ENCODE assay signal across 19 cellular contexts in genomic region chr10:20202337-20202736, GRCh38.
A peak's percentile ranks its signal among the peaks of the same experiment; 100 is the strongest.
DNase-seq lines count a peak whose midpoint lies in the region; ATAC-seq, FAIRE-seq and TF ChIP-seq lines count a peak whose summit lies in the region.
"Had no signal": no experiment of that assay in that cellular context is flagged by ENCODE, and none has a peak within 500 bp of the region (broad histone marks: within the 10 kb centered on the region; RNA-seq: fewer than 3 reads in every experiment).

No MANE protein-coding gene starts in this region.

- no peak for FAIRE-seq in D721Med (lab: Jason Lieb, UNC)
- FAIRE-seq: G401.6 had no signal

- no peak for ATAC-seq in WTC11
- peak in 2 of 3 donors; percentile 46 to 76 for ATAC-seq in natural killer cell
- ATAC-seq in omental fat pad (ENCODE audit: low FRiP score): no peak

- DNase-seq in MM.1S: peak; percentile 84
- peak; percentile 82 for DNase-seq in NOMO-1 treated with DMSO at 0.1 percent for 48 hours (lab: John Stamatoyannopoulos, UW; ENCODE audit: unreplicated experiment)
- DNase-seq in WTC11 (ENCODE audit: low spot score): no peak
- DNase-seq in natural killer cell: no peak
- no peak for DNase-seq in omental fat pad (ENCODE audit: low spot score)
- no peak for DNase-seq in NCI-H1092 treated with DMSO at 0.1 percent for 48 hours (lab: John Stamatoyannopoulos, UW)
- no peak for DNase-seq in lower leg skin (ENCODE audit: low spot score in 2 of 2)
- DNase-seq in D721Med (ENCODE audit: insufficient read length, low spot score): no peak
- DNase-seq: CD8-positive, alpha-beta memory T cell; DND-41; H9; KBM-7; NCI-H1417; NCI-H1930; NCI-H2171 treated with DMSO at 0.1 percent for 48 hours; NCI-H774; SHP77 treated with DMSO at 0.1 percent for 48 hours; T-helper 2 cell had no signal

- no peaks in the 10 kb centered on the region for H3K79me2 ChIP-seq in MM.1S (ENCODE audit: low read length)

- H3K27ac ChIP-seq in MM.1S (ENCODE audit: low read length): no peak overlapping the region

- no peak overlapping the region for H2AFZ ChIP-seq in MM.1S (ENCODE audit: low read length)

- intact Hi-C loops in natural killer cell (cut with micrococcal nuclease): no loop called here
- intact Hi-C loops in lower leg skin (cut with DNase I; ENCODE audit: low total_unique reads): no loop called here

- H3K4me1 Mint-ChIP-seq in WTC11 (peaks cover 16% of the 10 kb centered on the region), natural killer cell (peaks cover 40 to 45% of the 10 kb centered on the region in 2 donors)
- H3K4me1 Mint-ChIP-seq: CD8-positive, alpha-beta memory T cell had no signal

- POLR2A ChIA-PET in WTC11 (lab: Charles Lee): no interaction called here

- no peaks in the 10 kb centered on the region for H3K9me3 ChIP-seq in MM.1S (replicated peaks; ENCODE audit: insufficient read depth, low read length)

- H3K27me3 Mint-ChIP-seq in WTC11 (ENCODE audit: low read depth) (no peaks in the 10 kb centered on the region), natural killer cell (ENCODE audit: low read depth in 2 of 2) (no peaks in the 10 kb centered on the region)
- H3K27me3 Mint-ChIP-seq: CD8-positive, alpha-beta memory T cell had no signal

- CTCF ChIA-PET in WTC11 (lab: Charles Lee): no interaction called here

- no peak overlapping the region for H3K4me3 ChIP-seq in MM.1S (ENCODE audit: low read length)
- no peak overlapping the region for H3K4me3 ChIP-seq in lower leg skin (ENCODE audit: low read depth, poor library complexity, severe bottlenecking)

- H3K4me1 ChIP-seq in MM.1S (ENCODE audit: low read length): peaks cover 6% of the 10 kb centered on the region

- WGBS in lower leg skin, 2 donors: 77 to 84% methylated on average over 4 of the region's 4 CpGs

- no peak overlapping the region for H3K4me2 ChIP-seq in MM.1S (ENCODE audit: low read depth, low read length)

- H3K36me3 Mint-ChIP-seq in WTC11: peaks cover 6% of the 10 kb centered on the region; the same call in 1 of the 2 replicates
- H3K36me3 Mint-ChIP-seq in natural killer cell: no peaks in the 10 kb centered on the region
- H3K36me3 Mint-ChIP-seq: CD8-positive, alpha-beta memory T cell had no signal

- H4K20me1 ChIP-seq in MM.1S (ENCODE audit: insufficient read depth, low read length): no peaks in the 10 kb centered on the region

- H3K4me3 Mint-ChIP-seq in WTC11: no peak overlapping the region
- peak overlapping the region; percentile 59 for H3K4me3 Mint-ChIP-seq in natural killer cell
- H3K4me3 Mint-ChIP-seq: H9 had no signal

- H3K9ac ChIP-seq in MM.1S (ENCODE audit: low read length): no peak overlapping the region

- no peak for TF ChIP-seq POLR2A in lower leg skin (IDR thresholded peaks at IDR 0.05)

- H3K27ac Mint-ChIP-seq in WTC11: 0 out of 2 replicates have a peak overlapping the region, but pooled peaks have one; percentile 36
- H3K27ac Mint-ChIP-seq in natural killer cell: peak overlapping the region; percentile 34 to 44
- H3K27ac Mint-ChIP-seq: CD8-positive, alpha-beta memory T cell; H9 had no signal

- no peaks in the 10 kb centered on the region for H3K9me2 ChIP-seq in MM.1S (replicated peaks; ENCODE audit: insufficient read depth, low read length)

- H3K36me3 ChIP-seq in MM.1S (replicated peaks; ENCODE audit: insufficient read depth, low read length): no peaks in the 10 kb centered on the region

- no peaks in the 10 kb centered on the region for H3K27me3 ChIP-seq in MM.1S (replicated peaks; ENCODE audit: insufficient read depth, low read length)

- H3F3A ChIP-seq in MM.1S (ENCODE audit: insufficient read depth, low read length): no peaks in the 10 kb centered on the region

- no peak for TF ChIP-seq CTCF in MM.1S (IDR thresholded peaks at IDR 0.05; ENCODE audit: low read length)
- no peak for TF ChIP-seq CTCF in WTC11 (IDR thresholded peaks at IDR 0.05)
- TF ChIP-seq CTCF in natural killer cell (IDR thresholded peaks at IDR 0.05): no peak
- no peak for TF ChIP-seq CTCF in omental fat pad (IDR thresholded peaks at IDR 0.05)
- TF ChIP-seq CTCF in lower leg skin (IDR thresholded peaks at IDR 0.05): no peak
- TF ChIP-seq CTCF in D721Med (IDR thresholded peaks at IDR 0.05; ENCODE audit: insufficient read depth, missing control alignments): no peak

- H3K9me3 Mint-ChIP-seq in WTC11 (peaks cover under 1% of the 10 kb centered on the region), natural killer cell (no peaks in the 10 kb centered on the region)
- H3K9me3 Mint-ChIP-seq: H9 had no signal

TF ChIP-seq in WTC11, 78 proteins besides CTCF, POLR2A, EP300 and RAD21:
- TF ChIP-seq ZNF219 (CRISPR knock-in tag; IDR thresholded peaks at IDR 0.05; ENCODE audit: borderline replicate concordance): no peak
- TF ChIP-seq ZNF263 (CRISPR knock-in tag; IDR thresholded peaks at IDR 0.05; ENCODE audit: low read depth): no peak
- TF ChIP-seq ZBTB21 (CRISPR knock-in tag; IDR thresholded peaks at IDR 0.05; ENCODE audit: borderline replicate concordance): no peak
- TF ChIP-seq FOXK1 (CRISPR knock-in tag; IDR thresholded peaks at IDR 0.05): no peak
- TF ChIP-seq NFATC4 (CRISPR knock-in tag; IDR thresholded peaks at IDR 0.05): no peak
- TF ChIP-seq GABPB1 (CRISPR knock-in tag; IDR thresholded peaks at IDR 0.05): no peak
TF ChIP-seq in WTC11: peak in this region for 0.

Comparison
In these comparisons a context has a peak if more than half of its experiments do, and no peak if none do; other contexts are left out.
1. DNase-seq: peak in MM.1S (single experiment) and NOMO-1 treated with DMSO at 0.1 percent for 48 hours (single experiment); none in WTC11 (single experiment), natural killer cell (single experiment), omental fat pad (single experiment), NCI-H1092 treated with DMSO at 0.1 percent for 48 hours (single experiment), lower leg skin (0 of 2) and D721Med (single experiment).
2. ATAC-seq: peak in natural killer cell (2 of 3); none in WTC11 (single experiment) and omental fat pad (single experiment).